Comparison of ENCODE assay signal across 8 cellular contexts in genomic region chr4:10095296-10095991, GRCh38. TPM values are rescaled to one million over a fixed set of nuclear protein-coding genes. Genes with fewer than 3 reads are reported as not detected.
A peak's percentile ranks its signal among the peaks of the same experiment; 100 is the strongest.
DNase-seq lines count a peak whose midpoint lies in the region; ATAC-seq and TF ChIP-seq lines count a peak whose summit lies in the region.

No MANE protein-coding gene starts in this region.

- no peaks in the 10 kb centered on the region for H3K9me2 ChIP-seq in Karpas-422 (replicated peaks; ENCODE audit: insufficient read depth, low read length)

- no peaks in the 10 kb centered on the region for H3K9me3 ChIP-seq in mesenchymal stem cell (ENCODE audit: control insufficient read depth, low read length)
- no peaks in the 10 kb centered on the region for H3K9me3 ChIP-seq in uterus
- no peaks in the 10 kb centered on the region for H3K9me3 ChIP-seq in Karpas-422 (ENCODE audit: low read length)

- no peaks in the 10 kb centered on the region for H3K27me3 Mint-ChIP-seq in activated naive CD8-positive, alpha-beta T cell

- peak overlapping the region; percentile 71 for H3K4me3 Mint-ChIP-seq in activated naive CD8-positive, alpha-beta T cell

- peaks cover 93% of the 10 kb centered on the region for H3K4me1 ChIP-seq in mesenchymal stem cell (ENCODE audit: control insufficient read depth, insufficient read depth, low read depth, low read length)
- peaks cover 12 to 43% of the 10 kb centered on the region in 2 donors for H3K4me1 ChIP-seq in uterus
- no peaks in the 10 kb centered on the region for H3K4me1 ChIP-seq in Karpas-422 (ENCODE audit: low read length)

- no peak overlapping the region for H3K23ac ChIP-seq in mesenchymal stem cell (ENCODE audit: low read length in 2 of 2)

- peak overlapping the region in 1 of 2 experiments; percentile 38 for H3K4me3 ChIP-seq in mesenchymal stem cell (ENCODE audit: insufficient read depth in 1 of 2, low read depth in 1 of 2, low read length in 2 of 2)
- H3K4me3 ChIP-seq in uterus, result no peak overlapping the region
- H3K4me3 ChIP-seq in Karpas-422 (ENCODE audit: low read length), result no peak overlapping the region

- peak overlapping the region; percentile 20 for H4K91ac ChIP-seq in mesenchymal stem cell (ENCODE audit: low read length)

- H2AFZ ChIP-seq in mesenchymal stem cell (ENCODE audit: low read depth, low read length), result no peak overlapping the region
- no peak overlapping the region for H2AFZ ChIP-seq in Karpas-422 (ENCODE audit: low read length)

- DNase-seq in Right ventricle myocardium superior (peak; percentile 38), cardiac septum (ENCODE audit: low spot score) (no peak), mesenchymal stem cell (peak; percentile 37), uterus (no peak), NCI-H1417 (lab: John Stamatoyannopoulos, UW) (no peak), Karpas-422 (no peak)

- H4K20me1 ChIP-seq in Karpas-422 (ENCODE audit: insufficient read depth, low read depth, low read length), result peaks cover 47% of the 10 kb centered on the region; the same call in 1 of the 2 replicates

- H3K9ac ChIP-seq in mesenchymal stem cell (ENCODE audit: low read length) (peak overlapping the region; percentile 91), Karpas-422 (ENCODE audit: low read length) (no peak overlapping the region)

- H3K27me3 ChIP-seq in mesenchymal stem cell (ENCODE audit: control insufficient read depth in 1 of 2, insufficient read depth in 1 of 2, low read length in 2 of 2) (no peaks in the 10 kb centered on the region), uterus (no peaks in the 10 kb centered on the region), Karpas-422 (ENCODE audit: low read length) (no peaks in the 10 kb centered on the region)

- H3K18ac ChIP-seq in mesenchymal stem cell (ENCODE audit: low read depth in 1 of 2, low read length in 2 of 2), result peak overlapping the region; percentile 17 to 86

- H3K4me1 Mint-ChIP-seq in activated naive CD8-positive, alpha-beta T cell (ENCODE audit: low read depth), result peaks cover 92% of the 10 kb centered on the region

- peaks cover 41% of the 10 kb centered on the region for H3K79me2 ChIP-seq in Karpas-422 (ENCODE audit: low read length)

- H2BK5ac ChIP-seq in mesenchymal stem cell (ENCODE audit: low read depth, low read length, poor library complexity, severe bottlenecking), result peak overlapping the region; percentile 76

- H2AK5ac ChIP-seq in mesenchymal stem cell (ENCODE audit: low read length, severe bottlenecking), result peak overlapping the region; percentile 7

- peak overlapping the region; percentile 94 for H3K27ac Mint-ChIP-seq in activated naive CD8-positive, alpha-beta T cell

- no peak for ATAC-seq in Right ventricle myocardium superior (ENCODE audit: poor library complexity)
- no peak for ATAC-seq in HG03175 (IDR thresholded peaks at IDR 0.05; ENCODE audit: unreplicated experiment)

- H3K9me3 Mint-ChIP-seq in activated naive CD8-positive, alpha-beta T cell (ENCODE audit: low read depth), result no peaks in the 10 kb centered on the region

- H2BK120ac ChIP-seq in mesenchymal stem cell (ENCODE audit: low read depth, low read length), result peak overlapping the region; percentile 65

- intact Hi-C loops in Right ventricle myocardium superior (cut with DNase I) (no loop called here), cardiac septum (cut with DNase I) (no loop called here), uterus (cut with DNase I; ENCODE audit: low total_unique reads) (no loop called here)

- no peak for TF ChIP-seq CTCF in uterus (IDR thresholded peaks at IDR 0.05)

- no peak for TF ChIP-seq POLR2A in uterus (IDR thresholded peaks at IDR 0.05)

- H3K36me3 ChIP-seq in mesenchymal stem cell (ENCODE audit: control insufficient read depth in 1 of 2, insufficient read depth in 2 of 2, low read depth in 1 of 2, low read length in 2 of 2) (peaks cover 76 to 87% of the 10 kb centered on the region in 2 experiments), uterus (no peaks in the 10 kb centered on the region), Karpas-422 (ENCODE audit: insufficient read depth, low read length) (peaks cover 4% of the 10 kb centered on the region; the same call in 1 of the 2 replicates)

- H3K27ac ChIP-seq in mesenchymal stem cell (ENCODE audit: low read length, poor library complexity, severe bottlenecking) (peak overlapping the region; percentile 98), uterus (peak overlapping the region; percentile 80 to 85), Karpas-422 (ENCODE audit: low read length) (no peak overlapping the region)

- H3K4me2 ChIP-seq in mesenchymal stem cell (ENCODE audit: low read length, poor library complexity, severe bottlenecking) (no peak overlapping the region), Karpas-422 (ENCODE audit: low read depth, low read length, poor library complexity, severe bottlenecking) (no peak overlapping the region)

- peak overlapping the region; percentile 81 for H4K8ac ChIP-seq in mesenchymal stem cell (ENCODE audit: low read length)

- peaks cover 18% of the 10 kb centered on the region for H3K36me3 Mint-ChIP-seq in activated naive CD8-positive, alpha-beta T cell

- 81% methylated on average over 13 of the region's 13 CpGs for WGBS in mesenchymal stem cell

- H3K4ac ChIP-seq in mesenchymal stem cell (ENCODE audit: low read depth in 1 of 2, low read length in 2 of 2), result peak overlapping the region; percentile 2 to 29

- H3K79me1 ChIP-seq in mesenchymal stem cell (replicated peaks; ENCODE audit: low read length, poor library complexity, severe bottlenecking), result peaks cover 3% of the 10 kb centered on the region

- H2BK15ac ChIP-seq in mesenchymal stem cell (ENCODE audit: low read depth, poor library complexity, severe bottlenecking), result no peak overlapping the region

- H3K14ac ChIP-seq in mesenchymal stem cell (ENCODE audit: low read length in 2 of 2), result peak overlapping the region in 1 of 2 experiments; percentile 50

- H2BK12ac ChIP-seq in mesenchymal stem cell (ENCODE audit: low read length in 2 of 2), result peak overlapping the region; percentile 11 to 88

RNA-seq across cellular contexts. Expression of gene WDR1, which starts 21.2 kb away (rescaled TPM):
- total RNA-seq in Right ventricle myocardium superior (183 TPM), cardiac septum (245 TPM), uterus (100 to 1,000 TPM; 161 to 517 (median 173) TPM)
- polyA plus RNA-seq in mesenchymal stem cell (2013, experiment 1 of 2), result 208 TPM
- 215 TPM for polyA plus RNA-seq in mesenchymal stem cell (2013, experiment 2 of 2)
- 67.5 and 116 TPM in 2 replicates for total RNA-seq in Karpas-422 (2014; rRNA removed; shearing (Covaris generic); ENCODE audit: low replicate concordance)

Comparison
In these comparisons a context has a peak if more than half of its experiments do, and no peak if none do; other contexts are left out.
1. DNase-seq: peak in Right ventricle myocardium superior (single experiment) and mesenchymal stem cell (single experiment); none in cardiac septum (single experiment), uterus (0 of 2), NCI-H1417 (0 of 3) and Karpas-422 (single experiment).